ENCODE assay signal across 11 cellular contexts in genomic region chr14:38078393-38078792, GRCh38.
DNase-seq lines count a peak whose midpoint lies in the region; ATAC-seq lines count a peak whose summit lies in the region.
"Had no signal": no experiment of that assay in that cellular context is flagged by ENCODE, and none has a peak within 500 bp of the region (broad histone marks: within the 10 kb centered on the region; RNA-seq: fewer than 3 reads in every experiment).

No MANE protein-coding gene starts in this region.

- DNase-seq in Caki2 (ENCODE audit: low read depth) (peak; percentile 61), H4 (ENCODE audit: low spot score) (peak; percentile 29), T-helper 17 cell (peak in 1 of 3 donors; percentile 36), glomerular visceral epithelial cell (ENCODE audit: extremely low spot score) (peak; percentile 62), germinal center (ENCODE audit: low spot score) (no peak)
- DNase-seq: cortex of kidney, GM23248, IMR-90 had no signal

- H3K9me3 ChIP-seq in T-helper 17 cell (ENCODE audit: control insufficient read depth, low read length, poor library complexity, severe bottlenecking): no peaks in the 10 kb centered on the region

- H3K4me3 Mint-ChIP-seq in T-helper 17 cell: peak overlapping the region; percentile 34

- no peaks in the 10 kb centered on the region for H3K27me3 Mint-ChIP-seq in T-helper 17 cell

- no peaks in the 10 kb centered on the region for H3K36me3 Mint-ChIP-seq in T-helper 17 cell (ENCODE audit: low read depth)

- peak; percentile 89 for ATAC-seq in T-helper 17 cell
- no peak for ATAC-seq in HG03457 (IDR thresholded peaks at IDR 0.05; ENCODE audit: unreplicated experiment)
- no peak for ATAC-seq in HG02981 (IDR thresholded peaks at IDR 0.05; ENCODE audit: unreplicated experiment)
- ATAC-seq in HG03039 (IDR thresholded peaks at IDR 0.05; ENCODE audit: unreplicated experiment): no peak

- H3K4me1 Mint-ChIP-seq in T-helper 17 cell: peaks cover 13% of the 10 kb centered on the region

- in situ Hi-C loops in Caki2 (cut with HindIII; ENCODE audit: low pct_unique_long_range_greater_than_20kb, low sequenced_read_pairs): no loop called here

- peak overlapping the region; percentile 70 for H3K27ac Mint-ChIP-seq in T-helper 17 cell
